In the genomic region with DNA sequence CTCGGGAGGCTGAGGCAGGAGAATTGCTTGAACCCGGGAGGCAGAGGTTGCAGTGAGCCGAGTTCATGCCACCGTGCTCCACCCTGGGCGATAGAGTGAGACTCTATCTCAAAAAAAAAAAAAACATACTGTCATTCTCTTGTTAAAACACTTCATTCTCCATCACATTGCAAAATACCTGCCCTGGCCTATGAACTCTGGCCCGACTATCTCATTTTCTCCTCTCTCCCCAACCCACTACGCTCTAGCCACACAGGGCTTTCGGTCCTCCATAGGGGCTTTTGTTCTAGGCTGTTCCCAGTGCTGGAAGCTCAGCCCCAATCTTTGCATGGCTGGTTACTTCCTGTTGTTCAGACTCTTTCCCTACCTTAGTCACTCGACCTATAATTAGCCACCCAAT, we compare ENCODE assay signal across 19 cellular contexts.
"Had no signal": no experiment of that assay in that cellular context is flagged by ENCODE, and none has a peak within 500 bp of the region (broad histone marks: within the 10 kb centered on the region; RNA-seq: fewer than 3 reads in every experiment).

No MANE protein-coding gene starts in this region.

- H3K4me1 Mint-ChIP-seq: neural crest cell had no signal

- DNase-seq: activated CD4-positive, alpha-beta memory T cell treated with anti-CD3 and anti-CD28 coated beads for 36 hours; activated CD4-positive, CD25-positive, alpha-beta regulatory T cell treated with anti-CD3 and anti-CD28 coated beads, Interleukin-2, amount 50 U/mL, for 72 hours; activated effector memory CD4-positive, alpha-beta T cell treated with anti-CD3 and anti-CD28 coated beads, Interleukin-2, amount 50 U/mL, for 16 hours; activated T-cell treated with anti-CD3 and anti-CD28 coated beads, Interleukin-2, amount 50 U/mL, for 4 hours; amygdala; dermis blood vessel endothelial cell; erythroblast; gastrocnemius medialis; head of caudate nucleus; kidney; left ventricle myocardium superior; naive B cell; stomach had no signal

- H3K27me3 ChIP-seq: gastrocnemius medialis, stomach had no signal

- H3K4me3 ChIP-seq: gastrocnemius medialis, stomach had no signal

- H3K4me1 ChIP-seq: gastrocnemius medialis, stomach had no signal

- H3K9me3 ChIP-seq: gastrocnemius medialis, stomach had no signal

- H3K27ac ChIP-seq: gastrocnemius medialis, stomach, VCaP had no signal

- H3K27ac Mint-ChIP-seq: activated CD4-positive, alpha-beta memory T cell treated with anti-CD3 and anti-CD28 coated beads for 36 hours; activated naive CD8-positive, alpha-beta T cell; memory B cell; progenitor cell of endocrine pancreas; type B pancreatic cell had no signal

- H3K27me3 Mint-ChIP-seq: activated CD4-positive, alpha-beta memory T cell treated with anti-CD3 and anti-CD28 coated beads for 36 hours; activated naive CD8-positive, alpha-beta T cell; memory B cell; naive B cell; progenitor cell of endocrine pancreas; type B pancreatic cell had no signal

- H3K9me3 Mint-ChIP-seq: activated CD4-positive, alpha-beta memory T cell treated with anti-CD3 and anti-CD28 coated beads for 36 hours; activated T-cell treated with anti-CD3 and anti-CD28 coated beads, Interleukin-2, amount 50 U/mL, for 4 hours; memory B cell; naive B cell; neural crest cell; type B pancreatic cell had no signal

- FAIRE-seq: kidney had no signal

- ATAC-seq: activated T-cell treated with anti-CD3 and anti-CD28 coated beads, Interleukin-2, amount 50 U/mL, for 4 hours; gastrocnemius medialis; left ventricle myocardium superior had no signal

- H3K4me3 Mint-ChIP-seq: activated CD4-positive, alpha-beta memory T cell treated with anti-CD3 and anti-CD28 coated beads for 36 hours; activated naive CD8-positive, alpha-beta T cell; activated T-cell treated with anti-CD3 and anti-CD28 coated beads, Interleukin-2, amount 50 U/mL, for 4 hours; memory B cell; neural crest cell; type B pancreatic cell had no signal
